9 cellular contexts compared by ENCODE assay signal in the genomic region with DNA sequence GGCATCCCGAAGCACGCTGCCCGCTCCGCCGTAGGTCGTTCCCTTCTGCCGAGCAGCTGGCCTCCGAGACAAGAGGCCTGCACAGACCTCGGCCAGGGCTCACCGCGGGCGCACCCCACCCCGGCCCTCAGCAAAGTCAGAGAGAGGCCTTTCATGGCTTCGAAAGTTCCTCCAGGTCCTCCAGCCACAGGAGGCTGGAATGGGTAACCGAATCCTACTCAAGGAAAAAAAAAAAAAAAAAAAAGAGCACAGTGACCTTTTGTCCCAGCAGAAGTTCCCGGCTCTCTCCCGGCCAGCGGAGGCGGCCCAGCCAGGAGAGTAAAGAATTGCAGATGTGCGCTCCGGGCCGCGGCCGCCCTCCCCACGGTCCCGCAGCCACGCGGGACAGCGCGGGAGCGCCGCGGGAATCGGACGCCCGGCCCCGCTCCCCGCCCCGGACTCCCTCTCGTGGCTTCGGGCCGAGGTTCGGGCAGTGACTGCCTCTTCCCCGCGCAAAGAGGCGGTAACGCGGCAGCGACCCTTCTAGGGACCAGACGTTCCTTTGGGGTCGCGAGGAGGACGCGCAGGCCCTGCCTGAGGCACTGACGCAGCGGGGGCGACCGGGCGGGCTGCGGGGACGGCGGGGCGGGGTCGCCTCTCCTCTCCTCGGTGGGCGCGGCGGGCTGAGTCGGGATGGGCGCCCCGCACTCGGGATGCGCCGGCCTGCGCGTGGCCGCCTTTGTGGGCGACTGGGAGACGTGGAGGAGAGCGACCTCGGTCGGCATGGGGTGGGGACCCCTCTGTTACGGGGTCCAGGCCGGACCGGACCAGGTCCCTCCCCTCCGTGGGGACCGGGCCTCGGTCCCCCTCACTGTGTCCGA. TPM values are rescaled to one million over a fixed set of nuclear protein-coding genes. Genes with fewer than 3 reads are reported as not detected.
A peak's percentile ranks its signal among the peaks of the same experiment; 100 is the strongest.
DNase-seq lines count a peak whose midpoint lies in the region; ATAC-seq and TF ChIP-seq lines count a peak whose summit lies in the region.
"Had no signal": no experiment of that assay in that cellular context is flagged by ENCODE, and none has a peak within 500 bp of the region (broad histone marks: within the 10 kb centered on the region; RNA-seq: fewer than 3 reads in every experiment).

No MANE protein-coding gene starts in this region.

- no peak for TF ChIP-seq POLR2A in sigmoid colon (IDR thresholded peaks at IDR 0.05)

- intact Hi-C loops in left ventricle myocardium superior (cut with micrococcal nuclease), result no loop called here
- intact Hi-C loops in sigmoid colon (cut with DNase I), result loop anchor here (5.0 kb wide), 1 partner anchor 145 kb away; no protein-coding TSS in a partner anchor
- intact Hi-C loops in posterior vena cava (cut with DNase I), result no loop called here

- peak overlapping the region; percentile 61 to 67 for H3K4me3 Mint-ChIP-seq in activated T-cell treated with anti-CD3 and anti-CD28 coated beads, Interleukin-2, amount 50 U/mL, for 72 hours

- TF ChIP-seq EP300 in sigmoid colon (IDR thresholded peaks at IDR 0.05), result no peak

- H3K9me3 Mint-ChIP-seq in activated T-cell treated with anti-CD3 and anti-CD28 coated beads, Interleukin-2, amount 50 U/mL, for 72 hours, result no peaks in the 10 kb centered on the region

- H3K27ac Mint-ChIP-seq in activated T-cell treated with anti-CD3 and anti-CD28 coated beads, Interleukin-2, amount 50 U/mL, for 72 hours, result no peak overlapping the region

- H3K9me3 ChIP-seq in sigmoid colon, result no peaks in the 10 kb centered on the region

- ATAC-seq in activated T-cell treated with anti-CD3 and anti-CD28 coated beads, Interleukin-2, amount 50 U/mL, for 72 hours (replicated peaks in 1 of 2), result peak; percentile 3 to 6
- peak; percentile 52 for ATAC-seq in left ventricle myocardium superior

- peak in 1 of 4 experiments; percentile 9 for TF ChIP-seq CTCF in sigmoid colon (IDR thresholded peaks at IDR 0.05)

- H3K4me3 ChIP-seq in sigmoid colon, result peak overlapping the region; percentile 49 to 85 (median 65)

- H3K27me3 ChIP-seq in sigmoid colon, result peaks cover 0 to 21% (median 5%) of the 10 kb centered on the region in 3 donors

- H3K4me1 ChIP-seq in sigmoid colon, result peaks cover 0 to 31% (median 23%) of the 10 kb centered on the region in 4 donors

- whole genome bisulfite sequencing in sigmoid colon, 2 donors, result 5 to 7% methylated on average over 89 of the region's 89 CpGs

- H3K36me3 Mint-ChIP-seq in activated T-cell treated with anti-CD3 and anti-CD28 coated beads, Interleukin-2, amount 50 U/mL, for 72 hours (ENCODE audit: insufficient read depth in 2 of 2), result no peaks in the 10 kb centered on the region

- no peaks in the 10 kb centered on the region for H3K36me3 ChIP-seq in sigmoid colon

- no peaks in the 10 kb centered on the region for H3K4me1 Mint-ChIP-seq in activated T-cell treated with anti-CD3 and anti-CD28 coated beads, Interleukin-2, amount 50 U/mL, for 72 hours (ENCODE audit: low read depth)

- peak overlapping the region; percentile 75 to 80 (median 77) for H3K27ac ChIP-seq in sigmoid colon
- H3K27ac ChIP-seq: 22Rv1 had no signal

- H3K27me3 Mint-ChIP-seq in activated T-cell treated with anti-CD3 and anti-CD28 coated beads, Interleukin-2, amount 50 U/mL, for 72 hours (ENCODE audit: low read depth), result peaks cover 46% of the 10 kb centered on the region

- peak; percentile 41 for DNase-seq in DMS 273 (lab: John Stamatoyannopoulos, UW; ENCODE audit: unreplicated experiment)
- DNase-seq in DMS 273 treated with DMSO at 0.1 percent for 48 hours (lab: John Stamatoyannopoulos, UW), result no peak
- peak in 1 of 2 donors; percentile 7 for DNase-seq in activated T-cell treated with anti-CD3 and anti-CD28 coated beads, Interleukin-2, amount 50 U/mL, for 72 hours
- DNase-seq in left ventricle myocardium superior, result peak; percentile 74
- DNase-seq in sigmoid colon, result peak; percentile 83
- no peak for DNase-seq in DMS79 treated with DMSO at 0.1 percent for 48 hours (lab: John Stamatoyannopoulos, UW)
- no peak for DNase-seq in HPDE6-E6E7 (ENCODE audit: extremely low spot score)
- no peak for DNase-seq in posterior vena cava (ENCODE audit: low spot score)

RNA-seq across cellular contexts. Expression of gene GFPT2, which starts 0.8 kb away (rescaled TPM):
- under 1 TPM; 0.39 to 0.70 TPM for total RNA-seq in activated T-cell treated with anti-CD3 and anti-CD28 coated beads, Interleukin-2, amount 50 U/mL, for 72 hours
- total RNA-seq in left ventricle myocardium superior, result 15.3 TPM
- 10 to 100 TPM; 16.1 to 42.7 (median 21.7) TPM for total RNA-seq in sigmoid colon
- polyA plus RNA-seq in sigmoid colon, result 1 to 10 TPM; 1.2 to 6.6 (median 3.6) TPM
- 10 to 100 TPM; 75.4 to 83.3 TPM for total RNA-seq in posterior vena cava

Comparison
In these comparisons a context has a peak if more than half of its experiments do, and no peak if none do; other contexts are left out.
1. DNase-seq: peak in DMS 273 (single experiment), left ventricle myocardium superior (single experiment) and sigmoid colon (single experiment); none in DMS 273 treated with DMSO at 0.1 percent for 48 hours (single experiment), DMS79 treated with DMSO at 0.1 percent for 48 hours (single experiment), HPDE6-E6E7 (single experiment) and posterior vena cava (single experiment).